In genomic region chr6:24671077-24671476, GRCh38 we compare ENCODE assay signal across 7 cellular contexts. TPM values are rescaled to one million over a fixed set of nuclear protein-coding genes. Genes with fewer than 3 reads are reported as not detected.
"Had no signal": no experiment of that assay in that cellular context is flagged by ENCODE, and none has a peak within 500 bp of the region (broad histone marks: within the 10 kb centered on the region; RNA-seq: fewer than 3 reads in every experiment).

No MANE protein-coding gene starts in this region.

RNA-seq across cellular contexts. Expression of gene KIAA0319, which starts 25.1 kb away (rescaled TPM):
- total RNA-seq: kidney epithelial cell, left lobe of liver, left ventricle myocardium inferior, left ventricle myocardium superior, lung microvascular endothelial cell, mammary epithelial cell had no signal
- polyA plus RNA-seq: immature natural killer cell had no signal
